ENCODE assay signal across 9 cellular contexts in genomic region chr4:110510955-110511544, GRCh38. TPM values are rescaled to one million over a fixed set of nuclear protein-coding genes. Genes with fewer than 3 reads are reported as not detected.
A peak's percentile ranks its signal among the peaks of the same experiment; 100 is the strongest.
DNase-seq lines count a peak whose midpoint lies in the region; ATAC-seq and TF ChIP-seq lines count a peak whose summit lies in the region.
"Had no signal": no experiment of that assay in that cellular context is flagged by ENCODE, and none has a peak within 500 bp of the region (broad histone marks: within the 10 kb centered on the region; RNA-seq: fewer than 3 reads in every experiment).

No MANE protein-coding gene starts in this region.

- no peak overlapping the region for H2AFZ ChIP-seq in mammary epithelial cell (ENCODE audit: low read depth, low read length)

- H3K36me3 ChIP-seq in mammary epithelial cell (ENCODE audit: insufficient read depth, low read length) (no peaks in the 10 kb centered on the region), vagina (no peaks in the 10 kb centered on the region)

- H3K9me3 ChIP-seq in mammary epithelial cell (replicated peaks; ENCODE audit: insufficient read depth, low read length) (no peaks in the 10 kb centered on the region), vagina (no peaks in the 10 kb centered on the region)

- H3K4me1 ChIP-seq in mammary epithelial cell (ENCODE audit: insufficient read depth, low read length) (peaks cover 3% of the 10 kb centered on the region), vagina (no peaks in the 10 kb centered on the region)

- H3K79me2 ChIP-seq in mammary epithelial cell (ENCODE audit: insufficient read depth, low read length) = no peaks in the 10 kb centered on the region

- dilution Hi-C loops in mammary epithelial cell (cut with HindIII; ENCODE audit: low sequenced_read_pairs) = no loop called here

- H3K27me3 ChIP-seq in mammary epithelial cell (ENCODE audit: insufficient read depth, low read length) = peaks cover 3% of the 10 kb centered on the region
- H3K27me3 ChIP-seq in vagina = no peaks in the 10 kb centered on the region

- 13% methylated on average over 4 of the region's 4 CpGs for WGBS in mammary epithelial cell (ENCODE audit: low coverage, missing lambda C conversion rate)

- H3K27ac ChIP-seq in mammary epithelial cell (ENCODE audit: insufficient read depth, low read depth, low read length) = no peak overlapping the region
- no peak overlapping the region for H3K27ac ChIP-seq in vagina

- DNase-seq in stimulated activated naive CD8-positive, alpha-beta T cell treated with anti-CD3 and anti-CD28 coated beads, Interleukin-15, amount 100 ng/mL, for 72 hours = no peak
- DNase-seq in stimulated activated naive CD8-positive, alpha-beta T cell treated with anti-CD3 and anti-CD28 coated beads, Interleukin-15, Interleukin-2, amounts not matched to agents 100 U/mL and 50 U/mL, for 24 hours = no peak
- DNase-seq in NCI-H526 treated with DMSO at 0.1 percent for 48 hours (lab: John Stamatoyannopoulos, UW) (peak; percentile 58), mammary epithelial cell (peak; percentile 45), kidney tubule cell (ENCODE audit: low spot score) (peak; percentile 67), vagina (ENCODE audit: extremely low spot score in 2 of 2) (no peak)
- DNase-seq in T-helper 2 cell treated with Interferon-gamma antibody and Interleukin-4, amounts not matched to agents 5 μg/mL and 100 μg/mL, for 36 hours (ENCODE audit: low spot score) = no peak
- DNase-seq: activated naive CD8-positive, alpha-beta T cell treated with anti-CD3 and anti-CD28 coated beads, Interleukin-2, amount 10 ng/mL, durations not matched to agents 7 days and 5 days had no signal

- no TSS peak for BruUV-seq in mammary epithelial cell (replicated peaks; lab: Mats Ljungman, UMichigan)

- H4K20me1 ChIP-seq in mammary epithelial cell (ENCODE audit: insufficient read depth, low read length) = no peaks in the 10 kb centered on the region

- H3K4me2 ChIP-seq in mammary epithelial cell (ENCODE audit: insufficient read depth, low read depth, low read length) = no peak overlapping the region

- TF ChIP-seq POLR2A in vagina (IDR thresholded peaks at IDR 0.05) = no peak

- H3K27ac Mint-ChIP-seq in stimulated activated naive CD8-positive, alpha-beta T cell treated with anti-CD3 and anti-CD28 coated beads, Interleukin-15, amount 100 ng/mL, for 72 hours = no peak overlapping the region
- no peak overlapping the region for H3K27ac Mint-ChIP-seq in T-helper 2 cell treated with Interferon-gamma antibody and Interleukin-4, amounts not matched to agents 5 μg/mL and 100 μg/mL, for 36 hours
- H3K27ac Mint-ChIP-seq: activated naive CD8-positive, alpha-beta T cell treated with anti-CD3 and anti-CD28 coated beads, Interleukin-2, amount 10 ng/mL, durations not matched to agents 7 days and 5 days had no signal

- H3K9me3 Mint-ChIP-seq in stimulated activated naive CD8-positive, alpha-beta T cell treated with anti-CD3 and anti-CD28 coated beads, Interleukin-15, amount 100 ng/mL, for 72 hours = no peaks in the 10 kb centered on the region
- H3K9me3 Mint-ChIP-seq in T-helper 2 cell treated with Interferon-gamma antibody and Interleukin-4, amounts not matched to agents 5 μg/mL and 100 μg/mL, for 36 hours = no peaks in the 10 kb centered on the region
- H3K9me3 Mint-ChIP-seq: activated naive CD8-positive, alpha-beta T cell treated with anti-CD3 and anti-CD28 coated beads, Interleukin-2, amount 10 ng/mL, durations not matched to agents 7 days and 5 days had no signal

- H3K4me3 Mint-ChIP-seq in stimulated activated naive CD8-positive, alpha-beta T cell treated with anti-CD3 and anti-CD28 coated beads, Interleukin-15, amount 100 ng/mL, for 72 hours = no peak overlapping the region
- no peak overlapping the region for H3K4me3 Mint-ChIP-seq in T-helper 2 cell treated with Interferon-gamma antibody and Interleukin-4, amounts not matched to agents 5 μg/mL and 100 μg/mL, for 36 hours
- H3K4me3 Mint-ChIP-seq: activated naive CD8-positive, alpha-beta T cell treated with anti-CD3 and anti-CD28 coated beads, Interleukin-2, amount 10 ng/mL, durations not matched to agents 7 days and 5 days had no signal

- H3K36me3 Mint-ChIP-seq in T-helper 2 cell treated with Interferon-gamma antibody and Interleukin-4, amounts not matched to agents 5 μg/mL and 100 μg/mL, for 36 hours (ENCODE audit: low read depth) = no peaks in the 10 kb centered on the region
- H3K36me3 Mint-ChIP-seq: activated naive CD8-positive, alpha-beta T cell treated with anti-CD3 and anti-CD28 coated beads, Interleukin-2, amount 10 ng/mL, durations not matched to agents 7 days and 5 days had no signal

- no peak overlapping the region for H3K9ac ChIP-seq in mammary epithelial cell (ENCODE audit: insufficient read depth, low read length)

- peaks cover 11% of the 10 kb centered on the region for H3K4me1 Mint-ChIP-seq in stimulated activated naive CD8-positive, alpha-beta T cell treated with anti-CD3 and anti-CD28 coated beads, Interleukin-15, amount 100 ng/mL, for 72 hours
- H3K4me1 Mint-ChIP-seq in T-helper 2 cell treated with Interferon-gamma antibody and Interleukin-4, amounts not matched to agents 5 μg/mL and 100 μg/mL, for 36 hours (ENCODE audit: low read depth) = peaks cover 8% of the 10 kb centered on the region

- peak; percentile 57 to 63 for TF ChIP-seq CTCF in mammary epithelial cell (conservative IDR thresholded peaks at IDR 0.05 in 1 of 2, IDR thresholded peaks at IDR 0.05 in 1 of 2; ENCODE audit: extremely low read depth in 1 of 2, insufficient read depth in 1 of 2, low read depth in 1 of 2, low read length in 2 of 2)
- peak; percentile 52 to 77 (median 52) for TF ChIP-seq CTCF in vagina (IDR thresholded peaks at IDR 0.05)

- peak; percentile 56 for ATAC-seq in stimulated activated naive CD8-positive, alpha-beta T cell treated with anti-CD3 and anti-CD28 coated beads, Interleukin-15, amount 100 ng/mL, for 72 hours
- ATAC-seq in stimulated activated naive CD8-positive, alpha-beta T cell treated with anti-CD3 and anti-CD28 coated beads, Interleukin-15, Interleukin-2, amounts not matched to agents 100 U/mL and 50 U/mL, for 24 hours = no peak
- ATAC-seq in HG03139 (IDR thresholded peaks at IDR 0.05; ENCODE audit: unreplicated experiment) = peak; percentile 60

- CTCF ChIA-PET in mammary epithelial cell (lab: Charles Lee; ENCODE audit: low non-redundant PET) = interaction anchor here (0.7 kb wide), 1 partner anchor 489 kb away, joined by 6 read pairs; no protein-coding TSS in a partner anchor

- H3K4me3 ChIP-seq in mammary epithelial cell (replicated peaks in 1 of 3; ENCODE audit: insufficient read depth in 1 of 3, low read depth in 2 of 3, low read length in 3 of 3) (no peak overlapping the region), vagina (no peak overlapping the region)

- intact Hi-C loops in mammary epithelial cell (cut with micrococcal nuclease) (loop anchor here (1.0 to 10.0 kb wide), 4 partner anchors 196 to 786 kb away; partner anchors contain the start of gene CFI), vagina (cut with DNase I) (no loop called here)

- in situ Hi-C loops in mammary epithelial cell (cut with MboI; ENCODE audit: low sequenced_read_pairs in 2 of 2) = loop anchor here (10.0 to 25.0 kb wide), 4 partner anchors 196 to 1074 kb away; partner anchors contain the start of gene SEC24B (in 1 of the 2)

- no peaks in the 10 kb centered on the region for H3K27me3 Mint-ChIP-seq in stimulated activated naive CD8-positive, alpha-beta T cell treated with anti-CD3 and anti-CD28 coated beads, Interleukin-15, amount 100 ng/mL, for 72 hours
- H3K27me3 Mint-ChIP-seq in T-helper 2 cell treated with Interferon-gamma antibody and Interleukin-4, amounts not matched to agents 5 μg/mL and 100 μg/mL, for 36 hours (ENCODE audit: low read depth) = no peaks in the 10 kb centered on the region

RNA-seq across cellular contexts. Expression of gene ENPEP, which starts 35.1 kb away (rescaled TPM):
- not detected for total RNA-seq in mammary epithelial cell
- not detected for polyA plus RNA-seq in mammary epithelial cell
- not detected for polyA minus RNA-seq in mammary epithelial cell
- total RNA-seq in vagina = 5.2 TPM

Comparison
In these comparisons a context has a peak if more than half of its experiments do, and no peak if none do; other contexts are left out.
1. DNase-seq: peak in NCI-H526 treated with DMSO at 0.1 percent for 48 hours (single experiment), mammary epithelial cell (single experiment) and kidney tubule cell (single experiment); none in stimulated activated naive CD8-positive, alpha-beta T cell treated with anti-CD3 and anti-CD28 coated beads, Interleukin-15, amount 100 ng/mL, for 72 hours (0 of 2), stimulated activated naive CD8-positive, alpha-beta T cell treated with anti-CD3 and anti-CD28 coated beads, Interleukin-15, Interleukin-2, amounts not matched to agents 100 U/mL and 50 U/mL, for 24 hours (single experiment), vagina (0 of 2) and T-helper 2 cell treated with Interferon-gamma antibody and Interleukin-4, amounts not matched to agents 5 μg/mL and 100 μg/mL, for 36 hours (single experiment).